1 cellular context compared by ENCODE assay signal in the genomic region with DNA sequence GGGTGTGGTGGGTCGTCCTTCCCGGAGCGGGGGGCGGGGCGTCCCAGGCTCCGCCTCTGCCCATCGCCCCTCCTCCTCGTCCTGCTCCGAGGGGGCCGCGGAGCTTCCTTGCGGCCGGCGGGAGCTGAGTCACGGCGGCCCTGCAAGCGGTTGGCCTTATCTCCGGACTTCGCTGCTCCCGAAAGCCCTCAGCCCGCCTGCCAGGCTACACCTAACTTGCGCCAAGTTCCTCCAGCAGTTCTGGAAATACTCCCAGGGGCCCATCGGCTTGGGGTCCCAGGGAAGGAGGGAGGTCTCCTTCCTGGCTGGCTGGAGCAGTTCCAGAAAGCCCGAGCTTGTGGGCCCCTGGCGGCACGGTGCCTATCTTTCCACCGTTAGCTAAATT.
TF ChIP-seq lines count a peak whose summit lies in the region.

No MANE protein-coding gene starts in this region.

TF ChIP-seq in HepG2, 621 proteins besides CTCF, POLR2A, EP300 and RAD21 (continued from another document and continues in another):
- TF ChIP-seq, protein P1, sequence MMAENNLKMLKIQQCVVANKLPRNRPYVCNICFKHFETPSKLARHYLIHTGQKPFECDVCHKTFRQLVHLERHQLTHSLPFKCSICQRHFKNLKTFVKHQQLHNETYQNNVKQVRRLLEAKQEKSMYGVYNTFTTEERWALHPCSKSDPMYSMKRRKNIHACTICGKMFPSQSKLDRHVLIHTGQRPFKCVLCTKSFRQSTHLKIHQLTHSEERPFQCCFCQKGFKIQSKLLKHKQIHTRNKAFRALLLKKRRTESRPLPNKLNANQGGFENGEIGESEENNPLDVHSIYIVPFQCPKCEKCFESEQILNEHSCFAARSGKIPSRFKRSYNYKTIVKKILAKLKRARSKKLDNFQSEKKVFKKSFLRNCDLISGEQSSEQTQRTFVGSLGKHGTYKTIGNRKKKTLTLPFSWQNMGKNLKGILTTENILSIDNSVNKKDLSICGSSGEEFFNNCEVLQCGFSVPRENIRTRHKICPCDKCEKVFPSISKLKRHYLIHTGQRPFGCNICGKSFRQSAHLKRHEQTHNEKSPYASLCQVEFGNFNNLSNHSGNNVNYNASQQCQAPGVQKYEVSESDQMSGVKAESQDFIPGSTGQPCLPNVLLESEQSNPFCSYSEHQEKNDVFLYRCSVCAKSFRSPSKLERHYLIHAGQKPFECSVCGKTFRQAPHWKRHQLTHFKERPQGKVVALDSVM (CRISPR knock-in tag; IDR thresholded peaks at IDR 0.05) = peak; percentile 45
- TF ChIP-seq ZNF563 (CRISPR knock-in tag; IDR thresholded peaks at IDR 0.05) (no peak), TBL1XR1 (IDR thresholded peaks at IDR 0.05; ENCODE audit: borderline replicate concordance, low read length, partially characterized antibody) (no peak), ZNF282 (IDR thresholded peaks at IDR 0.05; ENCODE audit: partially characterized antibody) (no peak), SRSF9 (IDR thresholded peaks at IDR 0.05; ENCODE audit: borderline replicate concordance, insufficient read depth, low read depth, low read length, poor library complexity, severe bottlenecking) (no peak), NFE2L1 (CRISPR knock-in tag; IDR thresholded peaks at IDR 0.05; ENCODE audit: borderline replicate concordance) (peak; percentile 98), KMT2B (CRISPR knock-in tag; IDR thresholded peaks at IDR 0.05) (no peak), ZNF484 (CRISPR knock-in tag; IDR thresholded peaks at IDR 0.05; ENCODE audit: borderline replicate concordance, low read depth) (no peak), ZNF235 (CRISPR knock-in tag; IDR thresholded peaks at IDR 0.05; ENCODE audit: borderline replicate concordance) (0 out of 2 replicates have a peak, but pooled peaks have one; percentile 55), SMAD9 (CRISPR knock-in tag; IDR thresholded peaks at IDR 0.05) (no peak), ZNF3 (CRISPR knock-in tag; IDR thresholded peaks at IDR 0.05) (no peak), SMC3 (IDR thresholded peaks at IDR 0.05; ENCODE audit: low read length) (no peak), ZNF557 (CRISPR knock-in tag; IDR thresholded peaks at IDR 0.05) (0 out of 2 replicates have a peak, but pooled peaks have one; percentile 69), CHD2 (IDR thresholded peaks at IDR 0.05; ENCODE audit: low read depth, low read length) (no peak), SOX5 (CRISPR knock-in tag; IDR thresholded peaks at IDR 0.05; ENCODE audit: borderline replicate concordance) (no peak), ZFP82 (CRISPR knock-in tag; IDR thresholded peaks at IDR 0.05; ENCODE audit: borderline replicate concordance) (no peak)
- TF ChIP-seq, protein P2, sequence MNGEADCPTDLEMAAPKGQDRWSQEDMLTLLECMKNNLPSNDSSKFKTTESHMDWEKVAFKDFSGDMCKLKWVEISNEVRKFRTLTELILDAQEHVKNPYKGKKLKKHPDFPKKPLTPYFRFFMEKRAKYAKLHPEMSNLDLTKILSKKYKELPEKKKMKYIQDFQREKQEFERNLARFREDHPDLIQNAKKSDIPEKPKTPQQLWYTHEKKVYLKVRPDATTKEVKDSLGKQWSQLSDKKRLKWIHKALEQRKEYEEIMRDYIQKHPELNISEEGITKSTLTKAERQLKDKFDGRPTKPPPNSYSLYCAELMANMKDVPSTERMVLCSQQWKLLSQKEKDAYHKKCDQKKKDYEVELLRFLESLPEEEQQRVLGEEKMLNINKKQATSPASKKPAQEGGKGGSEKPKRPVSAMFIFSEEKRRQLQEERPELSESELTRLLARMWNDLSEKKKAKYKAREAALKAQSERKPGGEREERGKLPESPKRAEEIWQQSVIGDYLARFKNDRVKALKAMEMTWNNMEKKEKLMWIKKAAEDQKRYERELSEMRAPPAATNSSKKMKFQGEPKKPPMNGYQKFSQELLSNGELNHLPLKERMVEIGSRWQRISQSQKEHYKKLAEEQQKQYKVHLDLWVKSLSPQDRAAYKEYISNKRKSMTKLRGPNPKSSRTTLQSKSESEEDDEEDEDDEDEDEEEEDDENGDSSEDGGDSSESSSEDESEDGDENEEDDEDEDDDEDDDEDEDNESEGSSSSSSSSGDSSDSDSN (CRISPR knock-in tag; IDR thresholded peaks at IDR 0.05) = peak; percentile 72
- TF ChIP-seq, protein P3, sequence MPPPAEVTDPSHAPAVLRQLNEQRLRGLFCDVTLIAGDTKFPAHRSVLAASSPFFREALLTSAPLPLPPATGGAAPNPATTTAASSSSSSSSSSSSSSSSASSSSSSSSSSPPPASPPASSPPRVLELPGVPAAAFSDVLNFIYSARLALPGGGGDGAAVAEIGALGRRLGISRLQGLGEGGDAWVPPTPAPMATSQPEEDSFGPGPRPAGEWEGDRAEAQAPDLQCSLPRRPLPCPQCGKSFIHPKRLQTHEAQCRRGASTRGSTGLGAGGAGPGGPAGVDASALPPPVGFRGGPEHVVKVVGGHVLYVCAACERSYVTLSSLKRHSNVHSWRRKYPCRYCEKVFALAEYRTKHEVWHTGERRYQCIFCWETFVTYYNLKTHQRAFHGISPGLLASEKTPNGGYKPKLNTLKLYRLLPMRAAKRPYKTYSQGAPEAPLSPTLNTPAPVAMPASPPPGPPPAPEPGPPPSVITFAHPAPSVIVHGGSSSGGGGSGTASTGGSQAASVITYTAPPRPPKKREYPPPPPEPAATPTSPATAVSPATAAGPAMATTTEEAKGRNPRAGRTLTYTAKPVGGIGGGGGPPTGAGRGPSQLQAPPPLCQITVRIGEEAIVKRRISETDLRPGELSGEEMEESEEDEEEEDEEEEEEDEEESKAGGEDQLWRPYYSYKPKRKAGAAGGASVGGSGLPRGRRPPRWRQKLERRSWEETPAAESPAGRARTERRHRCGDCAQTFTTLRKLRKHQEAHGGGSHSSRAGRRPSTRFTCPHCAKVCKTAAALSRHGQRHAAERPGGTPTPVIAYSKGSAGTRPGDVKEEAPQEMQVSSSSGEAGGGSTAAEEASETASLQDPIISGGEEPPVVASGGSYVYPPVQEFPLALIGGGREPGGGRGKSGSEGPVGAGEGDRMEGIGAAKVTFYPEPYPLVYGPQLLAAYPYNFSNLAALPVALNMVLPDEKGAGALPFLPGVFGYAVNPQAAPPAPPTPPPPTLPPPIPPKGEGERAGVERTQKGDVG (CRISPR knock-in tag; IDR thresholded peaks at IDR 0.05; ENCODE audit: borderline replicate concordance) = no peak
- TF ChIP-seq, protein P4, sequence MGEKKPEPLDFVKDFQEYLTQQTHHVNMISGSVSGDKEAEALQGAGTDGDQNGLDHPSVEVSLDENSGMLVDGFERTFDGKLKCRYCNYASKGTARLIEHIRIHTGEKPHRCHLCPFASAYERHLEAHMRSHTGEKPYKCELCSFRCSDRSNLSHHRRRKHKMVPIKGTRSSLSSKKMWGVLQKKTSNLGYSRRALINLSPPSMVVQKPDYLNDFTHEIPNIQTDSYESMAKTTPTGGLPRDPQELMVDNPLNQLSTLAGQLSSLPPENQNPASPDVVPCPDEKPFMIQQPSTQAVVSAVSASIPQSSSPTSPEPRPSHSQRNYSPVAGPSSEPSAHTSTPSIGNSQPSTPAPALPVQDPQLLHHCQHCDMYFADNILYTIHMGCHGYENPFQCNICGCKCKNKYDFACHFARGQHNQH (CRISPR knock-in tag; IDR thresholded peaks at IDR 0.05) = 0 out of 2 replicates have a peak, but pooled peaks have one; percentile 16
- TF ChIP-seq, protein P5, sequence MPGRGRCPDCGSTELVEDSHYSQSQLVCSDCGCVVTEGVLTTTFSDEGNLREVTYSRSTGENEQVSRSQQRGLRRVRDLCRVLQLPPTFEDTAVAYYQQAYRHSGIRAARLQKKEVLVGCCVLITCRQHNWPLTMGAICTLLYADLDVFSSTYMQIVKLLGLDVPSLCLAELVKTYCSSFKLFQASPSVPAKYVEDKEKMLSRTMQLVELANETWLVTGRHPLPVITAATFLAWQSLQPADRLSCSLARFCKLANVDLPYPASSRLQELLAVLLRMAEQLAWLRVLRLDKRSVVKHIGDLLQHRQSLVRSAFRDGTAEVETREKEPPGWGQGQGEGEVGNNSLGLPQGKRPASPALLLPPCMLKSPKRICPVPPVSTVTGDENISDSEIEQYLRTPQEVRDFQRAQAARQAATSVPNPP (CRISPR knock-in tag; IDR thresholded peaks at IDR 0.05) = no peak
- TF ChIP-seq, protein P6, sequence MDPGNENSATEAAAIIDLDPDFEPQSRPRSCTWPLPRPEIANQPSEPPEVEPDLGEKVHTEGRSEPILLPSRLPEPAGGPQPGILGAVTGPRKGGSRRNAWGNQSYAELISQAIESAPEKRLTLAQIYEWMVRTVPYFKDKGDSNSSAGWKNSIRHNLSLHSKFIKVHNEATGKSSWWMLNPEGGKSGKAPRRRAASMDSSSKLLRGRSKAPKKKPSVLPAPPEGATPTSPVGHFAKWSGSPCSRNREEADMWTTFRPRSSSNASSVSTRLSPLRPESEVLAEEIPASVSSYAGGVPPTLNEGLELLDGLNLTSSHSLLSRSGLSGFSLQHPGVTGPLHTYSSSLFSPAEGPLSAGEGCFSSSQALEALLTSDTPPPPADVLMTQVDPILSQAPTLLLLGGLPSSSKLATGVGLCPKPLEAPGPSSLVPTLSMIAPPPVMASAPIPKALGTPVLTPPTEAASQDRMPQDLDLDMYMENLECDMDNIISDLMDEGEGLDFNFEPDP (CRISPR knock-in tag; conservative IDR thresholded peaks at IDR 0.05) = no peak
- TF ChIP-seq, protein P7, sequence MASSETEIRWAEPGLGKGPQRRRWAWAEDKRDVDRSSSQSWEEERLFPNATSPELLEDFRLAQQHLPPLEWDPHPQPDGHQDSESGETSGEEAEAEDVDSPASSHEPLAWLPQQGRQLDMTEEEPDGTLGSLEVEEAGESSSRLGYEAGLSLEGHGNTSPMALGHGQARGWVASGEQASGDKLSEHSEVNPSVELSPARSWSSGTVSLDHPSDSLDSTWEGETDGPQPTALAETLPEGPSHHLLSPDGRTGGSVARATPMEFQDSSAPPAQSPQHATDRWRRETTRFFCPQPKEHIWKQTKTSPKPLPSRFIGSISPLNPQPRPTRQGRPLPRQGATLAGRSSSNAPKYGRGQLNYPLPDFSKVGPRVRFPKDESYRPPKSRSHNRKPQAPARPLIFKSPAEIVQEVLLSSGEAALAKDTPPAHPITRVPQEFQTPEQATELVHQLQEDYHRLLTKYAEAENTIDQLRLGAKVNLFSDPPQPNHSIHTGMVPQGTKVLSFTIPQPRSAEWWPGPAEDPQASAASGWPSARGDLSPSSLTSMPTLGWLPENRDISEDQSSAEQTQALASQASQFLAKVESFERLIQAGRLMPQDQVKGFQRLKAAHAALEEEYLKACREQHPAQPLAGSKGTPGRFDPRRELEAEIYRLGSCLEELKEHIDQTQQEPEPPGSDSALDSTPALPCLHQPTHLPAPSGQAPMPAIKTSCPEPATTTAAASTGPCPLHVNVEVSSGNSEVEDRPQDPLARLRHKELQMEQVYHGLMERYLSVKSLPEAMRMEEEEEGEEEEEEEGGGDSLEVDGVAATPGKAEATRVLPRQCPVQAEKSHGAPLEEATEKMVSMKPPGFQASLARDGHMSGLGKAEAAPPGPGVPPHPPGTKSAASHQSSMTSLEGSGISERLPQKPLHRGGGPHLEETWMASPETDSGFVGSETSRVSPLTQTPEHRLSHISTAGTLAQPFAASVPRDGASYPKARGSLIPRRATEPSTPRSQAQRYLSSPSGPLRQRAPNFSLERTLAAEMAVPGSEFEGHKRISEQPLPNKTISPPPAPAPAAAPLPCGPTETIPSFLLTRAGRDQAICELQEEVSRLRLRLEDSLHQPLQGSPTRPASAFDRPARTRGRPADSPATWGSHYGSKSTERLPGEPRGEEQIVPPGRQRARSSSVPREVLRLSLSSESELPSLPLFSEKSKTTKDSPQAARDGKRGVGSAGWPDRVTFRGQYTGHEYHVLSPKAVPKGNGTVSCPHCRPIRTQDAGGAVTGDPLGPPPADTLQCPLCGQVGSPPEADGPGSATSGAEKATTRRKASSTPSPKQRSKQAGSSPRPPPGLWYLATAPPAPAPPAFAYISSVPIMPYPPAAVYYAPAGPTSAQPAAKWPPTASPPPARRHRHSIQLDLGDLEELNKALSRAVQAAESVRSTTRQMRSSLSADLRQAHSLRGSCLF (CRISPR knock-in tag; IDR thresholded peaks at IDR 0.05; ENCODE audit: borderline replicate concordance) = peak; percentile 43; the same call in 1 of the 2 replicates
- TF ChIP-seq, protein P8, sequence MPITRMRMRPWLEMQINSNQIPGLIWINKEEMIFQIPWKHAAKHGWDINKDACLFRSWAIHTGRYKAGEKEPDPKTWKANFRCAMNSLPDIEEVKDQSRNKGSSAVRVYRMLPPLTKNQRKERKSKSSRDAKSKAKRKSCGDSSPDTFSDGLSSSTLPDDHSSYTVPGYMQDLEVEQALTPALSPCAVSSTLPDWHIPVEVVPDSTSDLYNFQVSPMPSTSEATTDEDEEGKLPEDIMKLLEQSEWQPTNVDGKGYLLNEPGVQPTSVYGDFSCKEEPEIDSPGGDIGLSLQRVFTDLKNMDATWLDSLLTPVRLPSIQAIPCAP (CRISPR knock-in tag; IDR thresholded peaks at IDR 0.05; ENCODE audit: low read depth) = no peak
- TF ChIP-seq, protein P9, sequence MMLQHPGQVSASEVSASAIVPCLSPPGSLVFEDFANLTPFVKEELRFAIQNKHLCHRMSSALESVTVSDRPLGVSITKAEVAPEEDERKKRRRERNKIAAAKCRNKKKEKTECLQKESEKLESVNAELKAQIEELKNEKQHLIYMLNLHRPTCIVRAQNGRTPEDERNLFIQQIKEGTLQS (CRISPR knock-in tag; IDR thresholded peaks at IDR 0.05) = 0 out of 2 replicates have a peak, but pooled peaks have one; percentile 36
- TF ChIP-seq, protein P10, sequence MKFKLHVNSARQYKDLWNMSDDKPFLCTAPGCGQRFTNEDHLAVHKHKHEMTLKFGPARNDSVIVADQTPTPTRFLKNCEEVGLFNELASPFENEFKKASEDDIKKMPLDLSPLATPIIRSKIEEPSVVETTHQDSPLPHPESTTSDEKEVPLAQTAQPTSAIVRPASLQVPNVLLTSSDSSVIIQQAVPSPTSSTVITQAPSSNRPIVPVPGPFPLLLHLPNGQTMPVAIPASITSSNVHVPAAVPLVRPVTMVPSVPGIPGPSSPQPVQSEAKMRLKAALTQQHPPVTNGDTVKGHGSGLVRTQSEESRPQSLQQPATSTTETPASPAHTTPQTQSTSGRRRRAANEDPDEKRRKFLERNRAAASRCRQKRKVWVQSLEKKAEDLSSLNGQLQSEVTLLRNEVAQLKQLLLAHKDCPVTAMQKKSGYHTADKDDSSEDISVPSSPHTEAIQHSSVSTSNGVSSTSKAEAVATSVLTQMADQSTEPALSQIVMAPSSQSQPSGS (CRISPR knock-in tag; IDR thresholded peaks at IDR 0.05) = no peak
